ENCODE assay signal across 20 cellular contexts in the genomic region with DNA sequence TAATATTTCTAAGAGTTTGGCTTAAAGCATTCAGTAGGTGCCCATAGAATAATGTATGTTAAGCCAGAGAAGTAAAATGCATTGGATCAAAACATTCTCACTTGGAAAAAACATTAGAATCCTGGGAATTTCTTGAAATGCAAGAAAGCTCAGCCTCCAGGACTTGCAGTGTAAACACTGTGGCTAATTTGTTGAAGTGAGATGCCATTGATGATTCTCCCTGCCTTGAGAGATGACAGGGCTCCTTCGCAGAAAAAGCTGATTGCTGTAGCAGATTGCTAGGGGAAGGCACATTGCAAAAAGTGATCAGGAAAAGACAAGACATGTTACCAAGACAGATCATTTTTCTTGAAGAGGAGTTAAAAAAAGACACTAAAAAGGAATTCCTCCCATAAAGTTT.
DNase-seq lines count a peak whose midpoint lies in the region; ATAC-seq and TF ChIP-seq lines count a peak whose summit lies in the region.
"Had no signal": no experiment of that assay in that cellular context is flagged by ENCODE, and none has a peak within 500 bp of the region (broad histone marks: within the 10 kb centered on the region; RNA-seq: fewer than 3 reads in every experiment).

No MANE protein-coding gene starts in this region.

- intact Hi-C loops in heart left ventricle (cut with DNase I): no loop called here
- intact Hi-C loops in tibial artery (cut with DNase I; ENCODE audit: low total_unique reads): no loop called here
- intact Hi-C loops in activated naive CD4-positive, alpha-beta T cell treated with anti-CD3 and anti-CD28 coated beads for 36 hours (cut with micrococcal nuclease): no loop called here

- 63 to 92% (median 84%) methylated on average over 1 of the region's 1 CpG for WGBS in heart left ventricle, 4 donors

- peak overlapping the region; percentile 50 for H3K27ac Mint-ChIP-seq in nephron progenitor cell
- H3K27ac Mint-ChIP-seq in type B pancreatic cell: peak overlapping the region; percentile 35
- H3K27ac Mint-ChIP-seq in activated naive CD4-positive, alpha-beta T cell treated with anti-CD3 and anti-CD28 coated beads for 36 hours: no peak overlapping the region
- H3K27ac Mint-ChIP-seq: B cell, H9 had no signal

- peaks cover 23% of the 10 kb centered on the region for H3K4me1 Mint-ChIP-seq in nephron progenitor cell
- peaks cover 29% of the 10 kb centered on the region for H3K4me1 Mint-ChIP-seq in type B pancreatic cell (ENCODE audit: unreplicated experiment)
- peaks cover 5% of the 10 kb centered on the region for H3K4me1 Mint-ChIP-seq in activated naive CD4-positive, alpha-beta T cell treated with anti-CD3 and anti-CD28 coated beads for 36 hours (ENCODE audit: low read depth)
- H3K4me1 Mint-ChIP-seq: B cell had no signal

- H3K27ac ChIP-seq in cardiac muscle cell (peak overlapping the region; percentile 68), heart left ventricle (no peak overlapping the region), tibial artery (no peak overlapping the region)
- H3K27ac ChIP-seq: 22Rv1 had no signal

- H3K9me3 ChIP-seq in cardiac muscle cell (ENCODE audit: low read depth): no peaks in the 10 kb centered on the region
- H3K9me3 ChIP-seq in heart left ventricle: no peaks in the 10 kb centered on the region
- no peaks in the 10 kb centered on the region for H3K9me3 ChIP-seq in tibial artery

- H3K4me3 Mint-ChIP-seq in nephron progenitor cell: no peak overlapping the region
- no peak overlapping the region for H3K4me3 Mint-ChIP-seq in type B pancreatic cell
- H3K4me3 Mint-ChIP-seq in activated naive CD4-positive, alpha-beta T cell treated with anti-CD3 and anti-CD28 coated beads for 36 hours: no peak overlapping the region
- H3K4me3 Mint-ChIP-seq: B cell, H9 had no signal

- H3K36me3 Mint-ChIP-seq in nephron progenitor cell (ENCODE audit: low read depth): no peaks in the 10 kb centered on the region
- H3K36me3 Mint-ChIP-seq in type B pancreatic cell: no peaks in the 10 kb centered on the region
- H3K36me3 Mint-ChIP-seq in activated naive CD4-positive, alpha-beta T cell treated with anti-CD3 and anti-CD28 coated beads for 36 hours (ENCODE audit: low read depth): no peaks in the 10 kb centered on the region

- no peak overlapping the region for H3K4me3 ChIP-seq in cardiac muscle cell
- H3K4me3 ChIP-seq in heart left ventricle: no peak overlapping the region
- no peak overlapping the region for H3K4me3 ChIP-seq in fibroblast of villous mesenchyme (ENCODE audit: low read depth, low read length)
- H3K4me3 ChIP-seq in tibial artery: no peak overlapping the region

- H3K27me3 ChIP-seq in cardiac muscle cell: no peaks in the 10 kb centered on the region
- peaks cover 0 to 3% (median 0%) of the 10 kb centered on the region in 9 donors for H3K27me3 ChIP-seq in heart left ventricle
- no peaks in the 10 kb centered on the region for H3K27me3 ChIP-seq in tibial artery

- peaks cover 27% of the 10 kb centered on the region for H3K4me1 ChIP-seq in cardiac muscle cell (ENCODE audit: low read depth)
- H3K4me1 ChIP-seq in heart left ventricle: no peaks in the 10 kb centered on the region
- H3K4me1 ChIP-seq in tibial artery: no peaks in the 10 kb centered on the region

- ATAC-seq in heart left ventricle: no peak
- no peak for ATAC-seq in HG03432 (IDR thresholded peaks at IDR 0.05; ENCODE audit: unreplicated experiment)

- TF ChIP-seq CTCF in cardiac muscle cell (IDR thresholded peaks at IDR 0.05; ENCODE audit: low read depth, low read length): no peak
- no peak for TF ChIP-seq CTCF in heart left ventricle (IDR thresholded peaks at IDR 0.05)
- no peak for TF ChIP-seq CTCF in fibroblast of villous mesenchyme (IDR thresholded peaks at IDR 0.05; ENCODE audit: insufficient read depth, low read depth, low read length)
- no peak for TF ChIP-seq CTCF in nephron progenitor cell (IDR thresholded peaks at IDR 0.05)
- no peak for TF ChIP-seq CTCF in type B pancreatic cell (conservative IDR thresholded peaks at IDR 0.05)
- no peak for TF ChIP-seq CTCF in tibial artery (IDR thresholded peaks at IDR 0.05)

- no peaks in the 10 kb centered on the region for H3K36me3 ChIP-seq in cardiac muscle cell
- H3K36me3 ChIP-seq in heart left ventricle: no peaks in the 10 kb centered on the region
- no peaks in the 10 kb centered on the region for H3K36me3 ChIP-seq in tibial artery

- DNase-seq in cardiac muscle cell (ENCODE audit: low read depth in 1 of 2, low spot score in 1 of 2) (peak in 1 of 2 donors; percentile 8), heart left ventricle (no peak), fibroblast of villous mesenchyme (ENCODE audit: low read depth) (peak; percentile 60), nephron progenitor cell (no peak), type B pancreatic cell (ENCODE audit: extremely low spot score, unreplicated experiment) (no peak), tibial artery (no peak)
- DNase-seq in activated naive CD4-positive, alpha-beta T cell treated with anti-CD3 and anti-CD28 coated beads for 36 hours: no peak
- DNase-seq: DMS79 treated with DMSO at 0.1 percent for 48 hours, H9, KBM-7, NCI-H1417, NCI-H187 treated with DMSO at 0.1 percent for 48 hours, NCI-H226, NCI-H524, NCI-H82, OCI-M1, SHP77 had no signal

- H3K9me3 Mint-ChIP-seq in nephron progenitor cell (peaks cover 4% of the 10 kb centered on the region), type B pancreatic cell (peaks cover 9% of the 10 kb centered on the region)
- H3K9me3 Mint-ChIP-seq in activated naive CD4-positive, alpha-beta T cell treated with anti-CD3 and anti-CD28 coated beads for 36 hours: no peaks in the 10 kb centered on the region
- H3K9me3 Mint-ChIP-seq: H9 had no signal

- CTCF ChIA-PET in activated naive CD4-positive, alpha-beta T cell treated with anti-CD3 and anti-CD28 coated beads for 36 hours (lab: Charles Lee): no interaction called here

- no peak for TF ChIP-seq POLR2A in heart left ventricle (IDR thresholded peaks at IDR 0.05)

- H3K27me3 Mint-ChIP-seq in nephron progenitor cell (ENCODE audit: low read depth, poor library complexity) (peaks cover 6% of the 10 kb centered on the region), type B pancreatic cell (peaks cover 20% of the 10 kb centered on the region)
- peaks cover 25% of the 10 kb centered on the region for H3K27me3 Mint-ChIP-seq in activated naive CD4-positive, alpha-beta T cell treated with anti-CD3 and anti-CD28 coated beads for 36 hours (ENCODE audit: low read depth)
- H3K27me3 Mint-ChIP-seq: B cell had no signal
